ENCODE assay signal across 26 cellular contexts in the genomic region with DNA sequence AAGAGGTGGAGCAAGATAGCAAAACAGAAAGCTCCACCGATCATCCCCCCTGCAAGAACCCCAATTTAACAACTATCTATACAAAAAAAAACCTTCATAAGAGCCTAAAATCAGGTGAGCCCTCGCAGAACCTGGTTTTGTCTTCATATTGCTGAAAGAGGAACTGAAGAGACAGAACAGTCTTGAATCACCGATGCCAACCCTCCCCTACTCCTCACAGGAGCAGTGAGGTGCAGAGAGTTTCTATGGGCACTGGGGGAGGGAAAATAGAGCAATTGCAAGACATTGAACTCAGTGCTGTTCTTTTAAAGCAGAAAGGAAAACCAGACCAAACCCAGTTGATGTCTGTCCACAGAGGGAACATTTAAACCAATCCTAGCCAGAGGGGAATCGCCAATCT.
"Had no signal": no experiment of that assay in that cellular context is flagged by ENCODE, and none has a peak within 500 bp of the region (broad histone marks: within the 10 kb centered on the region; RNA-seq: fewer than 3 reads in every experiment).

No MANE protein-coding gene starts in this region.

- ATAC-seq: effector memory CD8-positive, alpha-beta T cell; esophagus mucosa; gastrocnemius medialis; heart right ventricle; left cardiac atrium; left lung; left ventricle myocardium superior; lower lobe of right lung; mucosa of descending colon; naive thymus-derived CD8-positive, alpha-beta T cell had no signal

- FAIRE-seq: endometrium, islet of Langerhans, keratinocyte had no signal

- H3K4me1 ChIP-seq: esophagus squamous epithelium, gastrocnemius medialis, heart right ventricle, left lung, lower lobe of right lung had no signal

- H3K4me3 ChIP-seq: esophagus squamous epithelium, gastrocnemius medialis, heart right ventricle, left lung, lower lobe of right lung, mucosa of descending colon had no signal

- H3K9me3 ChIP-seq: esophagus squamous epithelium, gastrocnemius medialis, heart right ventricle, left lung, lower lobe of right lung had no signal

- H3K36me3 ChIP-seq: esophagus squamous epithelium, gastrocnemius medialis, heart right ventricle, left lung, lower lobe of right lung had no signal

- H3K27ac ChIP-seq: epithelial cell of prostate, esophagus squamous epithelium, gastrocnemius medialis, heart right ventricle, left lung, lower lobe of right lung had no signal

- DNase-seq: cortex of kidney; effector CD8-positive, alpha-beta T cell; effector memory CD8-positive, alpha-beta T cell; endodermal cell; erythroblast; esophagus squamous epithelium; foreskin fibroblast; foreskin melanocyte; gastrocnemius medialis; glutamatergic neuron; head of caudate nucleus; heart right ventricle; hippocampal formation; left cardiac atrium; left lung; left ventricle myocardium superior; lower lobe of right lung; mesenchymal stem cell; mucosa of descending colon; naive B cell; naive thymus-derived CD8-positive, alpha-beta T cell had no signal

- H3K27me3 ChIP-seq: esophagus squamous epithelium, left lung had no signal
